ENCODE assay signal across 8 cellular contexts in genomic region chr4:168917150-168917779, GRCh38.
DNase-seq lines count a peak whose midpoint lies in the region; ATAC-seq, FAIRE-seq and TF ChIP-seq lines count a peak whose summit lies in the region.

No MANE protein-coding gene starts in this region.

- no peaks in the 10 kb centered on the region for H3K9me3 ChIP-seq in pancreas

- ATAC-seq in pancreas, result peak in 3 of 4 donors; percentile 70 to 72 (median 70)
- ATAC-seq in activated CD4-positive, CD25-positive, alpha-beta regulatory T cell treated with anti-CD3 and anti-CD28 coated beads, Interleukin-2, amount 50 U/mL, for 24 hours, result no peak

- H3K4me3 ChIP-seq in pancreas, result no peak overlapping the region

- intact Hi-C loops in pancreas (cut with DNase I), result loop anchor here in 2 of 3 donors (5.0 to 10.0 kb wide), 3 partner anchors 202 to 732 kb away; no protein-coding TSS in a partner anchor

- peak; percentile 93 for FAIRE-seq in pancreas (lab: Jason Lieb, UNC)

- H3K27me3 Mint-ChIP-seq in endothelial cell (ENCODE audit: unreplicated experiment), result no peaks in the 10 kb centered on the region

- no peak overlapping the region for H3K27ac ChIP-seq in pancreas

- TF ChIP-seq CTCF in AG09319 (IDR thresholded peaks at IDR 0.05; ENCODE audit: low read depth, low read length) (peak; percentile 59), endothelial cell (IDR thresholded peaks at IDR 0.05; ENCODE audit: unreplicated experiment) (peak; percentile 67), pancreas (IDR thresholded peaks at IDR 0.05) (peak; percentile 14 to 44 (median 34))

- H3K4me3 Mint-ChIP-seq in endothelial cell (ENCODE audit: unreplicated experiment), result no peak overlapping the region

- peaks cover 0 to 4% (median 0%) of the 10 kb centered on the region in 3 donors for H3K36me3 ChIP-seq in pancreas

- no peak overlapping the region for H3K27ac Mint-ChIP-seq in endothelial cell (ENCODE audit: unreplicated experiment)

- no peaks in the 10 kb centered on the region for H3K27me3 ChIP-seq in pancreas

- no peaks in the 10 kb centered on the region for H3K9me3 Mint-ChIP-seq in endothelial cell (ENCODE audit: unreplicated experiment)

- no peaks in the 10 kb centered on the region for H3K4me1 ChIP-seq in pancreas

- no peaks in the 10 kb centered on the region for H3K36me3 Mint-ChIP-seq in endothelial cell (ENCODE audit: low read depth, unreplicated experiment)

- no peaks in the 10 kb centered on the region for H3K4me1 Mint-ChIP-seq in endothelial cell (ENCODE audit: unreplicated experiment)

- DNase-seq in AG09319 (ENCODE audit: extremely low read depth, low read depth) (no peak), GM19238 (ENCODE audit: insufficient read length, low spot score) (peak; percentile 17), NCI-H82 treated with DMSO at 0.1 percent for 48 hours (lab: John Stamatoyannopoulos, UW; ENCODE audit: unreplicated experiment) (peak; percentile 28), endothelial cell (ENCODE audit: low spot score) (no peak), pancreas (no peak), SHP77 (lab: John Stamatoyannopoulos, UW) (no peak)
- DNase-seq in activated CD4-positive, CD25-positive, alpha-beta regulatory T cell treated with anti-CD3 and anti-CD28 coated beads, Interleukin-2, amount 50 U/mL, for 72 hours, result no peak

- 61 to 65% methylated on average over 8 of the region's 8 CpGs for WGBS in pancreas, 2 donors

Comparison
In these comparisons a context has a peak if more than half of its experiments do, and no peak if none do; other contexts are left out.
1. DNase-seq: peak in GM19238 (single experiment) and NCI-H82 treated with DMSO at 0.1 percent for 48 hours (single experiment); none in AG09319 (single experiment), endothelial cell (single experiment), pancreas (0 of 6), SHP77 (0 of 2) and activated CD4-positive, CD25-positive, alpha-beta regulatory T cell treated with anti-CD3 and anti-CD28 coated beads, Interleukin-2, amount 50 U/mL, for 72 hours (single experiment).
2. ATAC-seq: peak in pancreas (3 of 4); none in activated CD4-positive, CD25-positive, alpha-beta regulatory T cell treated with anti-CD3 and anti-CD28 coated beads, Interleukin-2, amount 50 U/mL, for 24 hours (0 of 2).
3. Peak in every context shown above with its lines, with median percentiles within 50 percentile points of each other: CTCF ChIP-seq.